In genomic region chr1:9207086-9207485, GRCh38 we compare ENCODE assay signal across 16 cellular contexts. TPM values are rescaled to one million over a fixed set of nuclear protein-coding genes. Genes with fewer than 3 reads are reported as not detected.
DNase-seq lines count a peak whose midpoint lies in the region; ATAC-seq and TF ChIP-seq lines count a peak whose summit lies in the region.
"Had no signal": no experiment of that assay in that cellular context is flagged by ENCODE, and none has a peak within 500 bp of the region (broad histone marks: within the 10 kb centered on the region; RNA-seq: fewer than 3 reads in every experiment).

No MANE protein-coding gene starts in this region.

- peaks cover 13% of the 10 kb centered on the region for H3K4me1 Mint-ChIP-seq in activated T-helper 17 cell treated with anti-CD3 and anti-CD28 coated beads, Interleukin-2, amount 50 U/mL, for 72 hours
- H3K4me1 Mint-ChIP-seq in nephron: peaks cover 13% of the 10 kb centered on the region
- H3K4me1 Mint-ChIP-seq in T-helper 17 cell: peaks cover 17% of the 10 kb centered on the region

- no peaks in the 10 kb centered on the region for H3K9me3 ChIP-seq in T-helper 17 cell (ENCODE audit: control insufficient read depth, low read length, poor library complexity, severe bottlenecking)

- DNase-seq in Daoy (ENCODE audit: low read depth) (peak; percentile 67), GM13977 (ENCODE audit: low spot score) (peak; percentile 67), T-helper 17 cell (no peak)
- no peak for DNase-seq in activated effector memory CD4-positive, alpha-beta T cell treated with anti-CD3 and anti-CD28 coated beads, Interleukin-2, amount 50 U/mL, for 16 hours
- DNase-seq: activated CD4-positive, alpha-beta T cell treated with anti-CD3 and anti-CD28 coated beads, Interleukin-2, amount 10 ng/mL, durations not matched to agents 24 days and 14 days; activated T-cell treated with anti-CD3 and anti-CD28 coated beads, Interleukin-2, amount 50 U/mL, for 4 hours; amniotic stem cell; CD4-positive, CD25-positive, alpha-beta regulatory T cell; islet precursor cell; mesendoderm; NCI-H1417 treated with DMSO at 0.1 percent for 48 hours; NCI-H226 had no signal

- ATAC-seq in activated T-helper 17 cell treated with anti-CD3 and anti-CD28 coated beads, Interleukin-2, amount 50 U/mL, for 72 hours (replicated peaks): peak; percentile 84
- ATAC-seq in T-helper 17 cell (no peak), HG02938 (IDR thresholded peaks at IDR 0.05; ENCODE audit: unreplicated experiment) (no peak)
- ATAC-seq: HCT116 had no signal

- H3K9me3 Mint-ChIP-seq in activated T-helper 17 cell treated with anti-CD3 and anti-CD28 coated beads, Interleukin-2, amount 50 U/mL, for 72 hours: no peaks in the 10 kb centered on the region
- no peaks in the 10 kb centered on the region for H3K9me3 Mint-ChIP-seq in nephron
- H3K9me3 Mint-ChIP-seq: activated CD4-positive, alpha-beta T cell treated with anti-CD3 and anti-CD28 coated beads, Interleukin-2, amount 10 ng/mL, durations not matched to agents 24 days and 14 days; activated T-cell treated with anti-CD3 and anti-CD28 coated beads, Interleukin-2, amount 50 U/mL, for 4 hours had no signal

- no peak overlapping the region for H3K27ac Mint-ChIP-seq in activated T-helper 17 cell treated with anti-CD3 and anti-CD28 coated beads, Interleukin-2, amount 50 U/mL, for 72 hours
- H3K27ac Mint-ChIP-seq in nephron: peak overlapping the region in 2 of 3 experiments; percentile 48 to 89
- H3K27ac Mint-ChIP-seq in T-helper 17 cell: no peak overlapping the region
- H3K27ac Mint-ChIP-seq: activated CD4-positive, alpha-beta T cell treated with anti-CD3 and anti-CD28 coated beads, Interleukin-2, amount 10 ng/mL, durations not matched to agents 24 days and 14 days; CD4-positive, CD25-positive, alpha-beta regulatory T cell had no signal

- H3K36me3 Mint-ChIP-seq in activated T-helper 17 cell treated with anti-CD3 and anti-CD28 coated beads, Interleukin-2, amount 50 U/mL, for 72 hours (ENCODE audit: low read depth): no peaks in the 10 kb centered on the region
- H3K36me3 Mint-ChIP-seq in nephron (ENCODE audit: low read depth) (no peaks in the 10 kb centered on the region), T-helper 17 cell (ENCODE audit: low read depth) (peaks cover 2% of the 10 kb centered on the region)
- H3K36me3 Mint-ChIP-seq: CD4-positive, CD25-positive, alpha-beta regulatory T cell had no signal

- H3K27me3 Mint-ChIP-seq in activated T-helper 17 cell treated with anti-CD3 and anti-CD28 coated beads, Interleukin-2, amount 50 U/mL, for 72 hours: peaks cover 46% of the 10 kb centered on the region
- H3K27me3 Mint-ChIP-seq in nephron (ENCODE audit: low read depth) (peaks cover 49% of the 10 kb centered on the region), T-helper 17 cell (peaks cover 86% of the 10 kb centered on the region)

- peak overlapping the region; percentile 46 for H3K4me3 Mint-ChIP-seq in activated T-helper 17 cell treated with anti-CD3 and anti-CD28 coated beads, Interleukin-2, amount 50 U/mL, for 72 hours
- H3K4me3 Mint-ChIP-seq in nephron (no peak overlapping the region), T-helper 17 cell (no peak overlapping the region)
- H3K4me3 Mint-ChIP-seq: activated CD4-positive, alpha-beta T cell treated with anti-CD3 and anti-CD28 coated beads, Interleukin-2, amount 10 ng/mL, durations not matched to agents 24 days and 14 days; activated T-cell treated with anti-CD3 and anti-CD28 coated beads, Interleukin-2, amount 50 U/mL, for 4 hours; CD4-positive, CD25-positive, alpha-beta regulatory T cell had no signal

- in situ Hi-C loops in GM13977 (cut with MboI; ENCODE audit: low pct_unique_long_range_greater_than_20kb, low sequenced_read_pairs, unreplicated experiment): no loop called here

- TF ChIP-seq CTCF in GM13977 (IDR thresholded peaks at IDR 0.05; ENCODE audit: extremely low read depth, insufficient read depth, missing control alignments) (no peak), nephron (IDR thresholded peaks at IDR 0.05; ENCODE audit: unreplicated experiment in 3 of 3) (no peak)

RNA-seq across cellular contexts. Expression of gene H6PD, which starts 27.5 kb away (rescaled TPM):
- total RNA-seq in Daoy (2014; rRNA removed; shearing (Covaris generic)): 7.1 and 9.9 TPM in 2 replicates
- total RNA-seq in activated T-helper 17 cell treated with anti-CD3 and anti-CD28 coated beads, Interleukin-2, amount 50 U/mL, for 72 hours: 10 to 100 TPM in 1 of 2 donors, 1 to 10 TPM in 1; 9.3 to 12.8 TPM
- 10 to 100 TPM; 16.1 to 19.2 TPM for total RNA-seq in T-helper 17 cell

Comparison
In these comparisons a context has a peak if more than half of its experiments do, and no peak if none do; other contexts are left out.
1. DNase-seq: peak in Daoy (single experiment) and GM13977 (single experiment); none in T-helper 17 cell (0 of 3) and activated effector memory CD4-positive, alpha-beta T cell treated with anti-CD3 and anti-CD28 coated beads, Interleukin-2, amount 50 U/mL, for 16 hours (single experiment).
2. H3K27ac Mint-ChIP-seq: peak in nephron (2 of 3); none in activated T-helper 17 cell treated with anti-CD3 and anti-CD28 coated beads, Interleukin-2, amount 50 U/mL, for 72 hours (single experiment) and T-helper 17 cell (single experiment).